ENCODE assay signal across 13 cellular contexts in genomic region chr6:17417817-17418216, GRCh38. TPM values are rescaled to one million over a fixed set of nuclear protein-coding genes. Genes with fewer than 3 reads are reported as not detected.
DNase-seq lines count a peak whose midpoint lies in the region; TF ChIP-seq lines count a peak whose summit lies in the region.
"Had no signal": no experiment of that assay in that cellular context is flagged by ENCODE, and none has a peak within 500 bp of the region (broad histone marks: within the 10 kb centered on the region; RNA-seq: fewer than 3 reads in every experiment).

No MANE protein-coding gene starts in this region.

- H3K27ac Mint-ChIP-seq in nephron progenitor cell = peak overlapping the region; percentile 78

- no peaks in the 10 kb centered on the region for H3K27me3 ChIP-seq in NT2/D1 (ENCODE audit: insufficient read depth, insufficient read length)
- H3K27me3 ChIP-seq: spleen had no signal

- peaks cover 7% of the 10 kb centered on the region for H3K9me3 Mint-ChIP-seq in nephron progenitor cell

- peaks cover 3% of the 10 kb centered on the region for H3K4me1 ChIP-seq in NT2/D1 (ENCODE audit: insufficient read depth, insufficient read length)
- H3K4me1 ChIP-seq: spleen had no signal

- peak overlapping the region; percentile 42 for H3K9ac ChIP-seq in NT2/D1 (ENCODE audit: insufficient read length, low read depth)

- peaks cover 11% of the 10 kb centered on the region for H3K36me3 ChIP-seq in NT2/D1 (ENCODE audit: insufficient read depth, insufficient read length, low read length)
- H3K36me3 ChIP-seq: HAP-1, spleen had no signal

- H3K9me3 ChIP-seq in NT2/D1 (ENCODE audit: insufficient read depth, low read length) = no peaks in the 10 kb centered on the region; the same call in 1 of the 2 replicates
- H3K9me3 ChIP-seq: HAP-1, spleen had no signal

- peaks cover 18% of the 10 kb centered on the region for H3K36me3 Mint-ChIP-seq in nephron progenitor cell (ENCODE audit: low read depth)

- H3K27ac ChIP-seq in epithelial cell of prostate = peak overlapping the region; percentile 63
- H3K27ac ChIP-seq: VCaP had no signal

- H3K4me3 ChIP-seq in AG10803 (ENCODE audit: low read length) (peak overlapping the region; percentile 60), NT2/D1 (ENCODE audit: insufficient read length, low read depth) (no peak overlapping the region)
- H3K4me3 ChIP-seq: HAP-1, spleen had no signal

- DNase-seq in AG10803 (ENCODE audit: low read depth) (peak; percentile 99), NT2/D1 (ENCODE audit: low read depth, low spot score) (peak; percentile 81), epithelial cell of prostate (ENCODE audit: low read depth, low spot score) (no peak), nephron progenitor cell (no peak), inferior parietal cortex (ENCODE audit: extremely low spot score) (no peak), cerebellum (ENCODE audit: low spot score) (no peak), NAMALWA (ENCODE audit: low spot score) (no peak), GM20000 (ENCODE audit: low spot score) (no peak)
- DNase-seq: DND-41; effector memory CD4-positive, alpha-beta T cell; spleen had no signal

- peak overlapping the region; percentile 7 for H3K4me3 Mint-ChIP-seq in nephron progenitor cell

- peaks cover 40% of the 10 kb centered on the region for H3K4me1 Mint-ChIP-seq in nephron progenitor cell

- TF ChIP-seq CTCF in AG10803 (conservative IDR thresholded peaks at IDR 0.05; ENCODE audit: low read length) (no peak), nephron progenitor cell (IDR thresholded peaks at IDR 0.05) (no peak), GM20000 (IDR thresholded peaks at IDR 0.05; ENCODE audit: extremely low read depth, missing control alignments) (no peak)

- H3K27me3 Mint-ChIP-seq in nephron progenitor cell (ENCODE audit: low read depth, poor library complexity) = no peaks in the 10 kb centered on the region

RNA-seq across cellular contexts. Expression of gene CAP2, which starts 24.4 kb away (rescaled TPM):
- total RNA-seq in cerebellum = 13.8 TPM

Comparison
In these comparisons a context has a peak if more than half of its experiments do, and no peak if none do; other contexts are left out.
1. DNase-seq: peak in AG10803 (single experiment) and NT2/D1 (single experiment); none in epithelial cell of prostate (single experiment), nephron progenitor cell (single experiment), inferior parietal cortex (single experiment), cerebellum (single experiment), NAMALWA (single experiment) and GM20000 (single experiment).